Comparison of ENCODE assay signal across 8 cellular contexts in genomic region chr2:54569745-54570296, GRCh38.
DNase-seq lines count a peak whose midpoint lies in the region; ATAC-seq, FAIRE-seq and TF ChIP-seq lines count a peak whose summit lies in the region.

No MANE protein-coding gene starts in this region.

- H2AFZ ChIP-seq in IMR-90 (replicated peaks; ENCODE audit: low read length, poor library complexity) (no peak overlapping the region), parathyroid adenoma (no peak overlapping the region)

- intact Hi-C loops in IMR-90 (cut with micrococcal nuclease): loop anchor here (5.0 kb wide), 1 partner anchor 238 kb away; a partner anchor contains a TSS

- peak overlapping the region; percentile 65 for H2BK5ac ChIP-seq in IMR-90 (ENCODE audit: low read depth, low read length, poor library complexity, severe bottlenecking)

- no TSS peak for BruUV-seq in IMR-90 (replicated peaks; lab: Mats Ljungman, UMichigan)

- H2AK5ac ChIP-seq in IMR-90 (ENCODE audit: low read depth, low read length): peak overlapping the region; percentile 11; the same call in 1 of the 2 replicates

- H3K9me3 ChIP-seq in IMR-90 (ENCODE audit: control insufficient read depth, insufficient read depth, low read length) (no peaks in the 10 kb centered on the region), parathyroid adenoma (ENCODE audit: control insufficient read depth, low read length) (no peaks in the 10 kb centered on the region)

- no peak overlapping the region for H3K4me2 ChIP-seq in IMR-90 (ENCODE audit: low read depth, low read length)
- H3K4me2 ChIP-seq in parathyroid adenoma (ENCODE audit: low read length): peak overlapping the region; percentile 37

- DNase-seq in IMR-90 (no peak), bronchial epithelial cell (ENCODE audit: low read depth) (peak; percentile 67), GM20000 (ENCODE audit: low spot score) (no peak), NCI-H2196 (lab: John Stamatoyannopoulos, UW; ENCODE audit: unreplicated experiment) (no peak), HTR-8/SVneo (ENCODE audit: insufficient read length, low spot score) (no peak)

- H3K4ac ChIP-seq in IMR-90 (ENCODE audit: low read depth, low read length): peak overlapping the region; percentile 29; the same call in 1 of the 2 replicates

- H2BK120ac ChIP-seq in IMR-90 (ENCODE audit: low read depth, low read length): peak overlapping the region; percentile 16; the same call in 1 of the 2 replicates

- TF ChIP-seq POLR2A in IMR-90 (IDR thresholded peaks at IDR 0.05; ENCODE audit: low read depth, low read length): no peak

- peaks cover 32% of the 10 kb centered on the region for H3K4me1 ChIP-seq in IMR-90 (ENCODE audit: control insufficient read depth, insufficient read depth, low read length)
- H3K4me1 ChIP-seq in parathyroid adenoma: peaks cover 55% of the 10 kb centered on the region

- H2BK20ac ChIP-seq in IMR-90 (ENCODE audit: low read depth, low read length): no peak overlapping the region

- CTCF ChIA-PET in IMR-90 (lab: Yijun Ruan, JAX): no interaction called here

- H3K14ac ChIP-seq in IMR-90 (replicated peaks; ENCODE audit: low read depth, low read length): peak overlapping the region; percentile 70

- peaks cover 26% of the 10 kb centered on the region for H3K9me1 ChIP-seq in IMR-90 (ENCODE audit: insufficient read depth, low read length)

- peaks cover 42 to 81% of the 10 kb centered on the region in 2 experiments for H3K79me1 ChIP-seq in IMR-90 (ENCODE audit: low read depth in 1 of 2, low read length in 2 of 2)

- H3K56ac ChIP-seq in IMR-90 (ENCODE audit: extremely low read depth, insufficient read depth, low read length): 0 out of 2 replicates have a peak overlapping the region, but pooled peaks have one; percentile 15

- TF ChIP-seq CTCF in IMR-90 (conservative IDR thresholded peaks at IDR 0.05; ENCODE audit: low read depth, low read length) (no peak), bronchial epithelial cell (IDR thresholded peaks at IDR 0.05; ENCODE audit: insufficient read depth, low read length, severe bottlenecking) (no peak), parathyroid adenoma (IDR thresholded peaks at IDR 0.05) (no peak), GM20000 (IDR thresholded peaks at IDR 0.05; ENCODE audit: extremely low read depth, missing control alignments) (no peak)

- H3K23ac ChIP-seq in IMR-90 (ENCODE audit: low read depth, low read length): 0 out of 2 replicates have a peak overlapping the region, but pooled peaks have one; percentile 37

- dilution Hi-C loops in IMR-90 (cut with HindIII; ENCODE audit: low sequenced_read_pairs, unreplicated experiment): no loop called here

- no peak overlapping the region for H3K4me3 ChIP-seq in IMR-90 (ENCODE audit: insufficient read depth, low read depth, low read length)
- H3K4me3 ChIP-seq in bronchial epithelial cell (ENCODE audit: low read depth, low read length): no peak overlapping the region
- H3K4me3 ChIP-seq in parathyroid adenoma (ENCODE audit: low read depth, low read length): no peak overlapping the region

- H3K27ac ChIP-seq in IMR-90 (ENCODE audit: insufficient read depth, low read length) (no peak overlapping the region), parathyroid adenoma (peak overlapping the region; percentile 4)

- H2BK15ac ChIP-seq in IMR-90 (ENCODE audit: low read depth, low read length): 0 out of 3 replicates have a peak overlapping the region, but pooled peaks have one; percentile 20

- FAIRE-seq in bronchial epithelial cell (lab: Jason Lieb, UNC) (no peak), HTR-8/SVneo (lab: Jason Lieb, UNC) (no peak)

- in situ Hi-C loops in IMR-90 (cut with MboI; ENCODE audit: low sequenced_read_pairs): no loop called here

- no peak overlapping the region for H3K9ac ChIP-seq in IMR-90 (ENCODE audit: low read depth, low read length)
- H3K9ac ChIP-seq in parathyroid adenoma: no peak overlapping the region

- no peaks in the 10 kb centered on the region for H3K36me3 ChIP-seq in IMR-90 (ENCODE audit: control insufficient read depth, insufficient read depth, low read length)
- H3K36me3 ChIP-seq in bronchial epithelial cell (ENCODE audit: control insufficient read depth, insufficient read depth, low read length): peaks cover 1% of the 10 kb centered on the region
- H3K36me3 ChIP-seq in parathyroid adenoma (ENCODE audit: control insufficient read depth, insufficient read depth, low read length): no peaks in the 10 kb centered on the region

- WGBS in IMR-90 (ENCODE audit: extremely low coverage in 2 of 2, insufficient read length in 1 of 2), 2 experiments: no CpG with 5 or more reads among the region's 3 CpGs

- POLR2A ChIA-PET in IMR-90 (lab: Charles Lee; ENCODE audit: unreplicated experiment): no interaction called here

- H3K79me2 ChIP-seq in parathyroid adenoma: peaks cover 37% of the 10 kb centered on the region

- TF ChIP-seq RAD21 in IMR-90 (IDR thresholded peaks at IDR 0.05; ENCODE audit: low read length): no peak

- peak overlapping the region in 1 of 2 experiments; percentile 4; a peak in 1 of 4 replicates for H4K8ac ChIP-seq in IMR-90 (ENCODE audit: low read depth in 2 of 2, low read length in 2 of 2)

- no peak overlapping the region for H2AK9ac ChIP-seq in IMR-90 (replicated peaks; ENCODE audit: low read depth, low read length, poor library complexity)

- no peak overlapping the region for H4K5ac ChIP-seq in IMR-90 (ENCODE audit: low read depth, low read length)

- peak overlapping the region; percentile 59; the same call in 1 of the 2 replicates for H3K18ac ChIP-seq in IMR-90 (ENCODE audit: low read depth, low read length)

- ATAC-seq in GM18517 (IDR thresholded peaks at IDR 0.05; ENCODE audit: unreplicated experiment) (peak; percentile 13), IMR-90 (ENCODE audit: low read depth) (no peak), HG02571 (IDR thresholded peaks at IDR 0.05; ENCODE audit: unreplicated experiment) (no peak)

- H4K91ac ChIP-seq in IMR-90 (ENCODE audit: insufficient read depth, low read depth, low read length): peak overlapping the region; percentile 31

- H4K20me1 ChIP-seq in IMR-90 (ENCODE audit: insufficient read depth, low read length): peaks cover 24% of the 10 kb centered on the region; the same call in 1 of the 2 replicates

- H3K27me3 ChIP-seq in IMR-90 (ENCODE audit: control insufficient read depth, insufficient read depth, low read length): no peaks in the 10 kb centered on the region
- H3K27me3 ChIP-seq in bronchial epithelial cell (ENCODE audit: control insufficient read depth, insufficient read depth, low read length): no peaks in the 10 kb centered on the region
- H3K27me3 ChIP-seq in parathyroid adenoma (ENCODE audit: control insufficient read depth, insufficient read depth, low read length): no peaks in the 10 kb centered on the region

TF ChIP-seq in IMR-90, 13 proteins besides CTCF, POLR2A, EP300 and RAD21:
- no peak for TF ChIP-seq ELK1 (IDR thresholded peaks at IDR 0.05; ENCODE audit: borderline replicate concordance, low read depth, low read length)
